21 cellular contexts compared by ENCODE assay signal in the genomic region with DNA sequence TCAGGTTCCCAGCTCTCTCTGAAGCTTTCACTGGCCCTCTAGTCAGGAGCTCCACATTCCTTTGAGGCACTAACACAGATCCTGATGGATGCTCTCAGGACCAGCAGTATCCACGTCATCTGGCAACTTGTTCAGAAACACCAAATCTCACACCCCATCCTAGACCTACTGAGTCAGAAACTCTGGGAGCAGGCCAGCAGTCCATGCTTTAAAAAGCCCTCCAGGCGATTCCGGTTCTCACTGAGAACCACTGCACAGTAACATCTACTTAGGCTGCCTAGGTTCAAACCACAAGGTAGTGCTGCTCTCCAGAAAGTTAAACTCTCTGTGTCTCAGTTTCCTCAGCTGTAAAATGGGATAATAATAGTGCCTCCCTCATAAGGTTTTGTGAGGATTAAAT. TPM values are rescaled to one million over a fixed set of nuclear protein-coding genes. Genes with fewer than 3 reads are reported as not detected.
"Had no signal": no experiment of that assay in that cellular context is flagged by ENCODE, and none has a peak within 500 bp of the region (broad histone marks: within the 10 kb centered on the region; RNA-seq: fewer than 3 reads in every experiment).

No MANE protein-coding gene starts in this region.

- H3K36me3 Mint-ChIP-seq: activated naive CD4-positive, alpha-beta T cell treated with anti-CD3 and anti-CD28 coated beads, Interleukin-2, amount 50 U/mL, for 24 hours; brain had no signal

- H3K9me3 ChIP-seq: adrenal gland, thyroid gland had no signal

- H3K27ac Mint-ChIP-seq: activated CD4-positive, alpha-beta memory T cell treated with anti-CD3 and anti-CD28 coated beads, Interleukin-2, amount 10 ng/mL, durations not matched to agents 7 days and 5 days; activated CD4-positive, alpha-beta T cell treated with anti-CD3 and anti-CD28 coated beads for 36 hours; activated naive CD4-positive, alpha-beta T cell treated with anti-CD3 and anti-CD28 coated beads, Interleukin-2, amount 50 U/mL, for 24 hours; brain; effector memory CD8-positive, alpha-beta T cell; natural killer cell treated with Interleukin-12 subunit alpha and Interleukin-12 subunit beta and Interleukin-15 and Interleukin-18, amount 100 ng/mL, for 72 hours had no signal

- H3K9me3 Mint-ChIP-seq: activated naive CD4-positive, alpha-beta T cell treated with anti-CD3 and anti-CD28 coated beads, Interleukin-2, amount 50 U/mL, for 24 hours had no signal

- ATAC-seq: activated CD4-positive, alpha-beta T cell treated with anti-CD3 and anti-CD28 coated beads for 36 hours; effector memory CD8-positive, alpha-beta T cell; left ventricle myocardium superior; natural killer cell treated with Interleukin-12 subunit alpha and Interleukin-12 subunit beta and Interleukin-15 and Interleukin-18, amount 100 ng/mL, for 72 hours had no signal

- H3K4me1 ChIP-seq: adrenal gland, thyroid gland had no signal

- H3K4me3 Mint-ChIP-seq: activated CD4-positive, alpha-beta memory T cell treated with anti-CD3 and anti-CD28 coated beads, Interleukin-2, amount 10 ng/mL, durations not matched to agents 7 days and 5 days; activated CD4-positive, alpha-beta T cell treated with anti-CD3 and anti-CD28 coated beads for 36 hours; activated naive CD4-positive, alpha-beta T cell treated with anti-CD3 and anti-CD28 coated beads, Interleukin-2, amount 50 U/mL, for 24 hours; brain; effector memory CD8-positive, alpha-beta T cell; natural killer cell treated with Interleukin-12 subunit alpha and Interleukin-12 subunit beta and Interleukin-15 and Interleukin-18, amount 100 ng/mL, for 72 hours had no signal

- H3K4me3 ChIP-seq: adrenal gland, thyroid gland had no signal

- DNase-seq: activated CD4-positive, alpha-beta memory T cell treated with anti-CD3 and anti-CD28 coated beads, Interleukin-2, amount 10 ng/mL, durations not matched to agents 7 days and 5 days; activated CD4-positive, alpha-beta T cell treated with anti-CD3 and anti-CD28 coated beads for 36 hours; activated effector memory CD4-positive, alpha-beta T cell treated with anti-CD3 and anti-CD28 coated beads, Interleukin-2, amount 50 U/mL, for 16 hours; activated T-cell treated with anti-CD3 and anti-CD28 coated beads, Interleukin-2, amount 50 U/mL, for 48 hours; adrenal gland; dermis blood vessel endothelial cell; effector memory CD8-positive, alpha-beta T cell; hippocampal formation; kidney glomerular epithelial cell; left ventricle myocardium superior; mesendoderm; retina; stimulated activated CD4-positive, alpha-beta T cell treated with anti-CD3 and anti-CD28 coated beads, Interleukin-12 subunit alpha, Interleukin-12 subunit beta, amount 100 ng/mL, for 4 hours; stimulated activated CD4-positive, alpha-beta T cell treated with anti-CD3 and anti-CD28 coated beads, Interleukin-2, amount 100 ng/mL, for 24 hours; thyroid gland; WERI-Rb-1 had no signal

- H3K4me1 Mint-ChIP-seq: activated CD4-positive, alpha-beta memory T cell treated with anti-CD3 and anti-CD28 coated beads, Interleukin-2, amount 10 ng/mL, durations not matched to agents 7 days and 5 days; activated naive CD4-positive, alpha-beta T cell treated with anti-CD3 and anti-CD28 coated beads, Interleukin-2, amount 50 U/mL, for 24 hours; brain had no signal

- H3K36me3 ChIP-seq: adrenal gland, thyroid gland, WERI-Rb-1 had no signal

- H3K27ac ChIP-seq: adrenal gland, thyroid gland, WERI-Rb-1 had no signal

- H3K27me3 ChIP-seq: adrenal gland, thyroid gland had no signal

RNA-seq across cellular contexts. Expression of a gene that starts 55.3 kb away (rescaled TPM):
- total RNA-seq: activated CD4-positive, alpha-beta memory T cell treated with anti-CD3 and anti-CD28 coated beads, Interleukin-2, amount 10 ng/mL, durations not matched to agents 7 days and 5 days; activated CD4-positive, alpha-beta T cell treated with anti-CD3 and anti-CD28 coated beads for 36 hours; dermis blood vessel endothelial cell; glomerular endothelial cell; natural killer cell treated with Interleukin-12 subunit alpha and Interleukin-12 subunit beta and Interleukin-15 and Interleukin-18, amount 100 ng/mL, for 72 hours; T-helper 1 cell treated with Interleukin-12 subunit alpha and Interleukin-12 subunit beta and Interleukin-4 antibody, amounts not matched to agents 30 ng/mL and 1 ng/mL, for 36 hours had no signal
